Comparison of ENCODE assay signal across 9 cellular contexts in the genomic region with DNA sequence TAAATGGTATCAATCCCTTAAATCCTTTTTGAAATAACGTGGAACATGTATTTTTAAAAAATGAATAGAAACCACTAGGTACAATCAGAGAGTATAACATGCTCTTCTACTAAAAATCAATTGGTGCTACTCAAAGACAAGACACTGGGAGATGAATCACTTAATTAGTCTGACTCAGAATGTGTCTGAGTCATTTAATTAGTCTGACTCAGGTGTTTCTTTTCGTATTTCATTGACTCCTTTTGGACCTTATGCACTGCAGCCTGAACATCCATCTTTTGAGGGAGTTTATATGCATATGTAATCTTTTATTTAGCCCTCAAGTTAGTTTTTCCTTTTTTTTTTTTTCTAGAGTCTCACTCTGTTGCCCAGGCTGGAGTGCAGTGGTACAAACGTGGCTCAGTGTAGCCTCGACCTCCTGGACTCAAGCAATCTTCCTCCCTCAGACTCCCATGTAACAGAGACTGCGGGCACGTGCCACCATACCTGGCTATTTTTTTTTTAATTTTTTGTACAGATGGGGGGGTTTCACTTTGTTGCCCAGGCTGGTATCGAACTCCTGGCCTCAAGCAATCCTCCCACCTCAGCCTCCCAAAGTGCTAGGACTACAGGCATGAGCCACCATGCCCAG. TPM values are rescaled to one million over a fixed set of nuclear protein-coding genes. Genes with fewer than 3 reads are reported as not detected.
DNase-seq lines count a peak whose midpoint lies in the region; ATAC-seq and TF ChIP-seq lines count a peak whose summit lies in the region.
"Had no signal": no experiment of that assay in that cellular context is flagged by ENCODE, and none has a peak within 500 bp of the region (broad histone marks: within the 10 kb centered on the region; RNA-seq: fewer than 3 reads in every experiment).

No MANE protein-coding gene starts in this region.

- TF ChIP-seq POLR2A in heart left ventricle (IDR thresholded peaks at IDR 0.05) (no peak), esophagus squamous epithelium (IDR thresholded peaks at IDR 0.05) (no peak)

- intact Hi-C loops in heart left ventricle (cut with DNase I): no loop called here
- intact Hi-C loops in esophagus squamous epithelium (cut with DNase I): no loop called here

- WGBS in heart left ventricle, 4 donors: 79 to 93% (median 86%) methylated on average over 7 of the region's 7 CpGs
- WGBS in esophagus squamous epithelium, 2 donors: 49 to 50% methylated on average over 7 of the region's 7 CpGs

- peaks cover 37% of the 10 kb centered on the region for H3K36me3 Mint-ChIP-seq in activated CD4-positive, alpha-beta memory T cell treated with anti-CD3 and anti-CD28 coated beads, Interleukin-2, amount 10 ng/mL, durations not matched to agents 7 days and 5 days (ENCODE audit: low read depth)

- no peak overlapping the region for H3K27ac ChIP-seq in heart left ventricle
- H3K27ac ChIP-seq in esophagus squamous epithelium: no peak overlapping the region
- H3K27ac ChIP-seq: 22Rv1 had no signal

- no peaks in the 10 kb centered on the region for H3K9me3 ChIP-seq in heart left ventricle
- H3K9me3 ChIP-seq in esophagus squamous epithelium: no peaks in the 10 kb centered on the region

- peaks cover 27% of the 10 kb centered on the region for H3K4me1 Mint-ChIP-seq in activated CD4-positive, alpha-beta memory T cell treated with anti-CD3 and anti-CD28 coated beads, Interleukin-2, amount 10 ng/mL, durations not matched to agents 7 days and 5 days

- H3K27ac Mint-ChIP-seq in activated CD4-positive, alpha-beta memory T cell treated with anti-CD3 and anti-CD28 coated beads, Interleukin-2, amount 10 ng/mL, durations not matched to agents 7 days and 5 days: peak overlapping the region; percentile 31

- H3K27me3 Mint-ChIP-seq in activated CD4-positive, alpha-beta memory T cell treated with anti-CD3 and anti-CD28 coated beads, Interleukin-2, amount 10 ng/mL, durations not matched to agents 7 days and 5 days: no peaks in the 10 kb centered on the region

- H3K9me3 Mint-ChIP-seq in activated CD4-positive, alpha-beta memory T cell treated with anti-CD3 and anti-CD28 coated beads, Interleukin-2, amount 10 ng/mL, durations not matched to agents 7 days and 5 days: no peaks in the 10 kb centered on the region

- POLR2A ChIA-PET in activated CD4-positive, alpha-beta memory T cell treated with anti-CD3 and anti-CD28 coated beads, Interleukin-2, amount 10 ng/mL, durations not matched to agents 7 days and 5 days (lab: Charles Lee): no interaction called here

- ATAC-seq in HG02885 (IDR thresholded peaks at IDR 0.05; ENCODE audit: poor library complexity, unreplicated experiment) (peak; percentile 69), heart left ventricle (no peak)

- no peaks in the 10 kb centered on the region for H3K27me3 ChIP-seq in heart left ventricle
- H3K27me3 ChIP-seq in esophagus squamous epithelium: no peaks in the 10 kb centered on the region

- TF ChIP-seq CTCF in heart left ventricle (IDR thresholded peaks at IDR 0.05): no peak
- no peak for TF ChIP-seq CTCF in esophagus squamous epithelium (IDR thresholded peaks at IDR 0.05)

- peak; percentile 20 for DNase-seq in DMS53 (lab: John Stamatoyannopoulos, UW)
- DNase-seq in DMS53 treated with DMSO at 0.1 percent for 48 hours (lab: John Stamatoyannopoulos, UW; ENCODE audit: unreplicated experiment): no peak
- DNase-seq in activated CD4-positive, alpha-beta memory T cell treated with anti-CD3 and anti-CD28 coated beads, Interleukin-2, amount 10 ng/mL, durations not matched to agents 7 days and 5 days: no peak
- peak; percentile 55 for DNase-seq in putamen (ENCODE audit: low spot score)
- DNase-seq in stimulated activated naive CD4-positive, alpha-beta T cell treated with Interleukin-2 at 50 U/mL for 16 hours (lab: John Stamatoyannopoulos, UW): no peak
- no peak for DNase-seq in heart left ventricle
- DNase-seq in esophagus squamous epithelium (lab: John Stamatoyannopoulos, UW): no peak

- H3K4me3 Mint-ChIP-seq in activated CD4-positive, alpha-beta memory T cell treated with anti-CD3 and anti-CD28 coated beads, Interleukin-2, amount 10 ng/mL, durations not matched to agents 7 days and 5 days: no peak overlapping the region

- H3K4me3 ChIP-seq in heart left ventricle: no peak overlapping the region
- no peak overlapping the region for H3K4me3 ChIP-seq in esophagus squamous epithelium

- CTCF ChIA-PET in activated CD4-positive, alpha-beta memory T cell treated with anti-CD3 and anti-CD28 coated beads, Interleukin-2, amount 10 ng/mL, durations not matched to agents 7 days and 5 days (lab: Charles Lee): no interaction called here

- peaks cover 0 to 56% (median 33%) of the 10 kb centered on the region in 9 donors for H3K36me3 ChIP-seq in heart left ventricle
- peaks cover 0 to 54% (median 0%) of the 10 kb centered on the region in 3 donors for H3K36me3 ChIP-seq in esophagus squamous epithelium

- H3K4me1 ChIP-seq in heart left ventricle (peaks cover 0 to 18% (median 0%) of the 10 kb centered on the region in 12 donors), esophagus squamous epithelium (peaks cover 0 to 22% (median 0%) of the 10 kb centered on the region in 3 donors)

RNA-seq across cellular contexts. Expression of a gene that starts 26.5 kb away (rescaled TPM):
- total RNA-seq in activated CD4-positive, alpha-beta memory T cell treated with anti-CD3 and anti-CD28 coated beads, Interleukin-2, amount 10 ng/mL, durations not matched to agents 7 days and 5 days: 10 to 100 TPM; 70.7 to 75.4 TPM
- 10 to 100 TPM; 21.0 to 32.4 (median 23.5) TPM for total RNA-seq in heart left ventricle
- polyA plus RNA-seq in heart left ventricle: 10 to 100 TPM in 1 of 2 donors, 1 to 10 TPM in 1; 9.9 to 17.7 TPM
- total RNA-seq in esophagus squamous epithelium: 10 to 100 TPM; 30.6 to 71.3 (median 52.6) TPM

Comparison
In these comparisons a context has a peak if more than half of its experiments do, and no peak if none do; other contexts are left out.
1. DNase-seq: peak in DMS53 (single experiment) and putamen (single experiment); none in DMS53 treated with DMSO at 0.1 percent for 48 hours (single experiment), activated CD4-positive, alpha-beta memory T cell treated with anti-CD3 and anti-CD28 coated beads, Interleukin-2, amount 10 ng/mL, durations not matched to agents 7 days and 5 days (single experiment), stimulated activated naive CD4-positive, alpha-beta T cell treated with Interleukin-2 at 50 U/mL for 16 hours (single experiment), heart left ventricle (0 of 5) and esophagus squamous epithelium (single experiment).